Comparison of ENCODE assay signal across 22 cellular contexts in the genomic region with DNA sequence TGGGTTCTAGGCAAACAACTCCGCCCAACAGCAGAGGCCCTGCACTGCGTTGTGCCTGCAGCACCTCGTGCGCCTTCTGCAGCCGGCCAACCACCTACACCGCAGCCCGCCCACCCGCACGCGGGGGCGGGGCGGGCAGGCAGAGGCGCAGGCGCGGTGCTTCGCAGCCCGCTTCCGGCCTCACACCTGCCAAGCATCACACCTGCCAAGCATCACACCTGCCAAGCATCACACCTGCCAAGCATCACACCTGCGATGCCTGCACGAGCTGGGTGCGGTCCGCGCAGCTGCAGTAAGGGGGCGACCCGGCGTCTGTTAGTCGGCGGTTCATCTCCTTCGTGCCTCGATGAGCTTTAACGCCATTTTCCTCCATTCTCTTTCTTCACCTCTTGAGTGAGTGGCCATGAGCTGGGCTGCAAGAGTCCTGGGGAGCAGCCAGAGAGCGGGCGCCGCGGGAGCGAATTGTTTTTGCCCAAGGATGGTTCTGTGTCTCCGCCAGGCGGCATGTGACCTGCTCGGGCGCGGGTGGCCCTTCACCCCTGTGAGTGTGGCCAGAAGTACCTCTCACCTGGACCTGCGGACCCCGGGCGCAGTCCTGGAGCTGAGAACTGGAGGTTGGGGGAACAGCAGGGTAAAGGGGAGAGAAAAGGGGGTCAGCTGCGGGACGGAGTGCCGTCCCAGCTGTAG. TPM values are rescaled to one million over a fixed set of nuclear protein-coding genes. Genes with fewer than 3 reads are reported as not detected.
DNase-seq lines count a peak whose midpoint lies in the region; ATAC-seq and TF ChIP-seq lines count a peak whose summit lies in the region.
"Had no signal": no experiment of that assay in that cellular context is flagged by ENCODE, and none has a peak within 500 bp of the region (broad histone marks: within the 10 kb centered on the region; RNA-seq: fewer than 3 reads in every experiment).

TSS of gene LDHAL6A (plus strand) at position 171 of the 687 bp plus-strand sequence. CDS start 825 bp downstream, outside the sequence.

- no peaks in the 10 kb centered on the region for H3K9me3 ChIP-seq in H9 (ENCODE audit: control insufficient read depth, low read depth, low read length)
- H3K9me3 ChIP-seq: adrenal gland, HAP-1 had no signal

- no CpG with 5 or more reads among the region's 47 CpGs for WGBS in H9 (ENCODE audit: extremely low coverage, insufficient read length, low lambda C conversion rate)

- no peak within 1 kb of the TSS for H3K56ac ChIP-seq in H9 (ENCODE audit: insufficient read length, low read depth, low read length)

- no peaks in the 10 kb centered on the region for H3K4me1 ChIP-seq in H9 (ENCODE audit: insufficient read depth, low read length)
- H3K4me1 ChIP-seq: HAP-1 had no signal

- no peak within 1 kb of the TSS for H2BK20ac ChIP-seq in H9 (ENCODE audit: low read depth, low read length, poor library complexity, severe bottlenecking)

- H3K23ac ChIP-seq in H9 (ENCODE audit: insufficient read length, low read depth, low read length) = no peak within 1 kb of the TSS

- H3K27me3 Mint-ChIP-seq in activated CD4-positive, alpha-beta T cell treated with anti-CD3 and anti-CD28 coated beads, Interleukin-2, amount 10 ng/mL, durations not matched to agents 24 days and 14 days = peaks cover 9% of the 10 kb centered on the region
- H3K27me3 Mint-ChIP-seq in H9 (ENCODE audit: low read depth) (peaks cover 4% of the 10 kb centered on the region; the same call in 1 of the 2 replicates), natural killer cell (ENCODE audit: low read depth in 2 of 2) (no peaks in the 10 kb centered on the region)

- no peaks in the 10 kb centered on the region for H3K9me3 Mint-ChIP-seq in activated CD4-positive, alpha-beta T cell treated with anti-CD3 and anti-CD28 coated beads, Interleukin-2, amount 10 ng/mL, durations not matched to agents 24 days and 14 days
- H3K9me3 Mint-ChIP-seq in H9 (no peaks in the 10 kb centered on the region), natural killer cell (no peaks in the 10 kb centered on the region)
- H3K9me3 Mint-ChIP-seq: neural crest cell; stimulated activated naive CD8-positive, alpha-beta T cell treated with anti-CD3 and anti-CD28 coated beads, Interleukin-15, Interleukin-2, amounts not matched to agents 100 ng/mL and 50 ng/mL, for 24 hours had no signal

- no peak within 1 kb of the TSS for H3T11ph ChIP-seq in H9 (ENCODE audit: low read length)

- no peak within 1 kb of the TSS for H4K5ac ChIP-seq in H9 (ENCODE audit: insufficient read length, low read depth, low read length)

- peak; percentile 64 for DNase-seq in activated CD4-positive, alpha-beta T cell treated with anti-CD3 and anti-CD28 coated beads, Interleukin-2, amount 10 ng/mL, durations not matched to agents 24 days and 14 days
- no peak for DNase-seq in activated CD4-positive, alpha-beta T cell treated with anti-CD3 and anti-CD28 coated beads, Interleukin-2, amount 50 U/mL, for 1 hour
- DNase-seq in H9 (peak; percentile 56), natural killer cell (peak; percentile 25), NCI-H2171 treated with DMSO at 0.1 percent for 48 hours (lab: John Stamatoyannopoulos, UW) (no peak), SHP77 treated with DMSO at 0.1 percent for 48 hours (lab: John Stamatoyannopoulos, UW) (no peak), OCI-M1 (lab: John Stamatoyannopoulos, UW) (no peak)
- peak; percentile 13 for DNase-seq in activated naive CD4-positive, alpha-beta T cell treated with anti-CD3 and anti-CD28 coated beads, Interleukin-2, amount 50 U/mL, for 16 hours
- DNase-seq: adrenal gland; caudate nucleus; DND-41; effector CD8-positive, alpha-beta T cell; Kasumi-1; NCI-H1436; NCI-H2227 treated with DMSO at 0.1 percent for 48 hours had no signal

- no peaks in the 10 kb centered on the region for H3K4me1 Mint-ChIP-seq in activated CD4-positive, alpha-beta T cell treated with anti-CD3 and anti-CD28 coated beads, Interleukin-2, amount 10 ng/mL, durations not matched to agents 24 days and 14 days
- H3K4me1 Mint-ChIP-seq in H9 (peaks cover 8 to 9% of the 10 kb centered on the region in 2 experiments), natural killer cell (peaks cover 0 to 6% of the 10 kb centered on the region in 2 donors)
- H3K4me1 Mint-ChIP-seq: neural crest cell had no signal

- no peak within 1 kb of the TSS for H2AFZ ChIP-seq in H9 (ENCODE audit: low read length)

- no peak within 1 kb of the TSS for H3K4me3 Mint-ChIP-seq in activated CD4-positive, alpha-beta T cell treated with anti-CD3 and anti-CD28 coated beads, Interleukin-2, amount 10 ng/mL, durations not matched to agents 24 days and 14 days
- H3K4me3 Mint-ChIP-seq in H9 (no peak within 1 kb of the TSS), natural killer cell (peak within 1 kb of the TSS; percentile 49)
- H3K4me3 Mint-ChIP-seq: neural crest cell; stimulated activated naive CD8-positive, alpha-beta T cell treated with anti-CD3 and anti-CD28 coated beads, Interleukin-15, Interleukin-2, amounts not matched to agents 100 ng/mL and 50 ng/mL, for 24 hours had no signal

- no peaks in the 10 kb centered on the region for H3K79me2 ChIP-seq in H9 (ENCODE audit: insufficient read depth, low read length)

- H3K18ac ChIP-seq in H9 (ENCODE audit: insufficient read length, low read depth, low read length) = no peak within 1 kb of the TSS

- no peak within 1 kb of the TSS for H4K91ac ChIP-seq in H9 (ENCODE audit: insufficient read length, low read depth, low read length)

- H2AK5ac ChIP-seq in H9 (ENCODE audit: insufficient read length, low read length) = no peak within 1 kb of the TSS

- H4K8ac ChIP-seq in H9 (replicated peaks; ENCODE audit: insufficient read length, low read depth, low read length) = no peak within 1 kb of the TSS

- H2BK5ac ChIP-seq in H9 (ENCODE audit: insufficient read length, low read length) = no peak within 1 kb of the TSS

- no peak within 1 kb of the TSS for H3K27ac ChIP-seq in H9 (ENCODE audit: insufficient read length, low read depth, low read length)
- H3K27ac ChIP-seq: adrenal gland had no signal

- no peaks in the 10 kb centered on the region for H3K23me2 ChIP-seq in H9 (ENCODE audit: insufficient read length, low read depth, low read length, poor library complexity, severe bottlenecking)

- no peaks in the 10 kb centered on the region for H3K79me1 ChIP-seq in H9 (ENCODE audit: insufficient read depth, low read depth, low read length, poor library complexity, severe bottlenecking)

- no peaks in the 10 kb centered on the region for H3K27me3 ChIP-seq in H9 (ENCODE audit: insufficient read depth, low read length)

- no peak within 1 kb of the TSS for H3K4me2 ChIP-seq in H9 (ENCODE audit: insufficient read depth, insufficient read length, low read length)

- H3K4ac ChIP-seq in H9 (ENCODE audit: low read depth, low read length) = no peak within 1 kb of the TSS

- H3K36me3 Mint-ChIP-seq in activated CD4-positive, alpha-beta T cell treated with anti-CD3 and anti-CD28 coated beads, Interleukin-2, amount 10 ng/mL, durations not matched to agents 24 days and 14 days (ENCODE audit: low read depth) = no peaks in the 10 kb centered on the region
- no peaks in the 10 kb centered on the region for H3K36me3 Mint-ChIP-seq in H9 (ENCODE audit: insufficient read depth in 1 of 3, low read depth in 3 of 3)
- H3K36me3 Mint-ChIP-seq in natural killer cell = no peaks in the 10 kb centered on the region
- H3K36me3 Mint-ChIP-seq: CD8-positive, alpha-beta memory T cell had no signal

- no peak within 1 kb of the TSS for H3K14ac ChIP-seq in H9 (ENCODE audit: insufficient read depth, low read length)

- peak; percentile 53 to 89 (median 76) for ATAC-seq in natural killer cell

- intact Hi-C loops in activated CD4-positive, alpha-beta T cell treated with anti-CD3 and anti-CD28 coated beads, Interleukin-2, amount 10 ng/mL, durations not matched to agents 24 days and 14 days (cut with micrococcal nuclease) = no loop called here
- intact Hi-C loops in natural killer cell (cut with micrococcal nuclease) = no loop called here

- TF ChIP-seq CTCF in H9 (conservative IDR thresholded peaks at IDR 0.05) (no peak), natural killer cell (IDR thresholded peaks at IDR 0.05) (no peak)

- no peak within 1 kb of the TSS for H2BK120ac ChIP-seq in H9 (ENCODE audit: low read depth, low read length, poor library complexity, severe bottlenecking)

- no peaks in the 10 kb centered on the region for H4K20me1 ChIP-seq in H9 (ENCODE audit: control insufficient read depth, insufficient read depth, insufficient read length)

- no peak within 1 kb of the TSS for H2BK15ac ChIP-seq in H9 (ENCODE audit: low read depth, low read length)

- no peak within 1 kb of the TSS for H3K9ac ChIP-seq in H9 (ENCODE audit: extremely low read depth, insufficient read length, low read length)

- no peak within 1 kb of the TSS for H2BK12ac ChIP-seq in H9 (ENCODE audit: insufficient read length, low read depth, low read length)

- no peak within 1 kb of the TSS for H3K27ac Mint-ChIP-seq in activated CD4-positive, alpha-beta T cell treated with anti-CD3 and anti-CD28 coated beads, Interleukin-2, amount 10 ng/mL, durations not matched to agents 24 days and 14 days
- H3K27ac Mint-ChIP-seq in H9 = no peak within 1 kb of the TSS; a peak in 1 of 7 replicates
- peak within 1 kb of the TSS in 1 of 2 donors; percentile 19 for H3K27ac Mint-ChIP-seq in natural killer cell
- H3K27ac Mint-ChIP-seq: CD8-positive, alpha-beta memory T cell; stimulated activated naive CD8-positive, alpha-beta T cell treated with anti-CD3 and anti-CD28 coated beads, Interleukin-15, Interleukin-2, amounts not matched to agents 100 ng/mL and 50 ng/mL, for 24 hours had no signal

RNA-seq across cellular contexts. Expression of gene LDHAL6A, which starts in this region (rescaled TPM):
- total RNA-seq in activated CD4-positive, alpha-beta T cell treated with anti-CD3 and anti-CD28 coated beads, Interleukin-2, amount 10 ng/mL, durations not matched to agents 24 days and 14 days = not detected in 2 replicates
- total RNA-seq in H9 (2021) (not detected in 2 replicates), natural killer cell (under 1 TPM; 0.15 to 0.82 (median 0.72) TPM)
- total RNA-seq: A673; adrenal gland; CD8-positive, alpha-beta memory T cell; kidney epithelial cell; neural crest cell; urinary bladder had no signal

Comparison
In these comparisons a context has a peak if more than half of its experiments do, and no peak if none do; other contexts are left out.
1. Peak in DNase-seq in activated CD4-positive, alpha-beta T cell treated with anti-CD3 and anti-CD28 coated beads, Interleukin-2, amount 10 ng/mL, durations not matched to agents 24 days and 14 days; RNA of the gene not detected or under 1 TPM.
2. Peak in DNase-seq in H9; RNA of the gene not detected or under 1 TPM.
3. Peak in DNase-seq and ATAC-seq in natural killer cell; RNA of the gene not detected or under 1 TPM.